Comparison of ENCODE assay signal across 1 cellular context in the genomic region with DNA sequence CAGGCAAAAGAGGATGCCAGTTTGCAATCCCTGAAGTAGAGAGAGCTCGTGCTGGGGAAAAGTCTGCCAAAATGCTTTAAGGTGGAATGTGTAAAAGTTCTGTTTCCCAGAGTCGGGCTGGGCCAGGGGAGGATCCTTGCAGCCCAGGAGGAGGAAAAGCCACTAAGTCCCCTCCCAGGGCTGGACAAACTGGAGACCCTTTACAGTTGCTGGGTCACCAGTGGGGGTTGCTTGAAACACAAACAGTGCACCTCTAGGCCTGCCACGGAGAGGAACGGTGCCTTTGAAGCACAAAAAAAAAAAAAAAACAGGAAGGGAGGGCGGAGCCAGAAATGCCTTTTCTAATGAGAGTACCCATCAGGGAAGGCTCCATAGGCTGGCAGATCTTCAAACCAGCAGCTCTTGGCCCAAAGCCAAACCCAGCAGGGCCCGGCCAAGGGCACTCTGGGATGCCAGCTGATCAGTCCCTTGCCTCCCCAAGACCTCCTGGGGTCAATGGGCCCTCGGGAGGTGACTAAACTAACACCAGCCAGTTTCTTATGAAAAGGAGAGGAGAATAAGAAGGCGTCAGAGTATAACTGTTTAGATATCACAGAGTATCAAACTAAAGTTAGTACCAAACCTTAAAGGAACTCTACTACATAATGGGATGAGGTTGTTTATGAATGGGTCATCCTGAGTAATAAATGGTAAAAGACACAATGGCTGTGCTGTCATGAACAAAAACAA.
TF ChIP-seq lines count a peak whose summit lies in the region.

No MANE protein-coding gene starts in this region.

TF ChIP-seq in K562, 482 proteins besides CTCF, POLR2A, EP300 and RAD21 (continued from another document and continues in another):
- TF ChIP-seq, protein P1, sequence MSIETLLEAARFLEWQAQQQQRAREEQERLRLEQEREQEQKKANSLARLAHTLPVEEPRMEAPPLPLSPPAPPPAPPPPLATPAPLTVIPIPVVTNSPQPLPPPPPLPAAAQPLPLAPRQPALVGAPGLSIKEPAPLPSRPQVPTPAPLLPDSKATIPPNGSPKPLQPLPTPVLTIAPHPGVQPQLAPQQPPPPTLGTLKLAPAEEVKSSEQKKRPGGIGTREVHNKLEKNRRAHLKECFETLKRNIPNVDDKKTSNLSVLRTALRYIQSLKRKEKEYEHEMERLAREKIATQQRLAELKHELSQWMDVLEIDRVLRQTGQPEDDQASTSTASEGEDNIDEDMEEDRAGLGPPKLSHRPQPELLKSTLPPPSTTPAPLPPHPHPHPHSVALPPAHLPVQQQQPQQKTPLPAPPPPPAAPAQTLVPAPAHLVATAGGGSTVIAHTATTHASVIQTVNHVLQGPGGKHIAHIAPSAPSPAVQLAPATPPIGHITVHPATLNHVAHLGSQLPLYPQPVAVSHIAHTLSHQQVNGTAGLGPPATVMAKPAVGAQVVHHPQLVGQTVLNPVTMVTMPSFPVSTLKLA (conservative IDR thresholded peaks at IDR 0.05): no peak
- peak; percentile 34 for TF ChIP-seq DACH1 (IDR thresholded peaks at IDR 0.05; ENCODE audit: partially characterized antibody)
- peak; percentile 66; the same call in 1 of the 2 replicates for TF ChIP-seq GATAD2A (IDR thresholded peaks at IDR 0.05)
- peak; percentile 97 for TF ChIP-seq ZNF384 (IDR thresholded peaks at IDR 0.05; ENCODE audit: low read depth, low read length)
- TF ChIP-seq DMBX1 (CRISPR knock-in tag; IDR thresholded peaks at IDR 0.05; ENCODE audit: borderline replicate concordance): peak; percentile 73
- no peak for TF ChIP-seq HNRNPUL1 (IDR thresholded peaks at IDR 0.05; ENCODE audit: low read length)
- TF ChIP-seq LCOR (CRISPR knock-in tag; IDR thresholded peaks at IDR 0.05): no peak
- TF ChIP-seq ZNF589 (CRISPR knock-in tag; IDR thresholded peaks at IDR 0.05; ENCODE audit: low read depth): no peak; the same call in 1 of the 2 replicates
- TF ChIP-seq SAFB2 (IDR thresholded peaks at IDR 0.05; ENCODE audit: borderline replicate concordance, low read depth, low read length, severe bottlenecking): no peak
- TF ChIP-seq, protein P2, sequence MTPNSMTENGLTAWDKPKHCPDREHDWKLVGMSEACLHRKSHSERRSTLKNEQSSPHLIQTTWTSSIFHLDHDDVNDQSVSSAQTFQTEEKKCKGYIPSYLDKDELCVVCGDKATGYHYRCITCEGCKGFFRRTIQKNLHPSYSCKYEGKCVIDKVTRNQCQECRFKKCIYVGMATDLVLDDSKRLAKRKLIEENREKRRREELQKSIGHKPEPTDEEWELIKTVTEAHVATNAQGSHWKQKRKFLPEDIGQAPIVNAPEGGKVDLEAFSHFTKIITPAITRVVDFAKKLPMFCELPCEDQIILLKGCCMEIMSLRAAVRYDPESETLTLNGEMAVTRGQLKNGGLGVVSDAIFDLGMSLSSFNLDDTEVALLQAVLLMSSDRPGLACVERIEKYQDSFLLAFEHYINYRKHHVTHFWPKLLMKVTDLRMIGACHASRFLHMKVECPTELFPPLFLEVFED (CRISPR knock-in tag; conservative IDR thresholded peaks at IDR 0.05): 0 out of 2 replicates have a peak, but pooled peaks have one; percentile 65
- peak; percentile 57; the same call in 1 of the 2 replicates for TF ChIP-seq POLR2AphosphoS2 (IDR thresholded peaks at IDR 0.05; ENCODE audit: low read length)
- TF ChIP-seq ZFX (CRISPR knock-in tag; IDR thresholded peaks at IDR 0.05): peak; percentile 55
- TF ChIP-seq NR3C1 (CRISPR knock-in tag; IDR thresholded peaks at IDR 0.05): no peak
- TF ChIP-seq SMARCA5 (IDR thresholded peaks at IDR 0.05): no peak
- peak; percentile 31; the same call in 1 of the 2 replicates for TF ChIP-seq POLR2AphosphoS5 (IDR thresholded peaks at IDR 0.05; ENCODE audit: control insufficient read depth, insufficient read depth, low read depth, low read length)
- peak; percentile 56; the same call in 1 of the 2 replicates for TF ChIP-seq TCFL5 (CRISPR knock-in tag; conservative IDR thresholded peaks at IDR 0.05)
- TF ChIP-seq SETDB1 (IDR thresholded peaks at IDR 0.05; ENCODE audit: low read length): no peak
- TF ChIP-seq RBM17 (IDR thresholded peaks at IDR 0.05; ENCODE audit: borderline replicate concordance, low read depth, low read length): no peak
- no peak for TF ChIP-seq CBX8 (IDR thresholded peaks at IDR 0.05; ENCODE audit: borderline replicate concordance, extremely low read depth, low read depth, low read length, poor library complexity, severe bottlenecking)
- no peak for TF ChIP-seq RUNX1 (IDR thresholded peaks at IDR 0.05; ENCODE audit: low read depth)
- peak; percentile 27; the same call in 1 of the 2 replicates for TF ChIP-seq DPF2 (IDR thresholded peaks at IDR 0.05)
- TF ChIP-seq ZNF780A (CRISPR knock-in tag; IDR thresholded peaks at IDR 0.05): no peak
- peak; percentile 32; the same call in 1 of the 2 replicates for TF ChIP-seq MYNN (IDR thresholded peaks at IDR 0.05)
- TF ChIP-seq MYNN (CRISPR knock-in tag; IDR thresholded peaks at IDR 0.05): no peak
- peak; percentile 55; the same call in 1 of the 2 replicates for TF ChIP-seq RBFOX2 (IDR thresholded peaks at IDR 0.05; ENCODE audit: low read depth, low read length)
- TF ChIP-seq ZBTB26 (CRISPR knock-in tag; IDR thresholded peaks at IDR 0.05): peak; percentile 78; the same call in 1 of the 2 replicates
- peak; percentile 10 for TF ChIP-seq TAF9B (IDR thresholded peaks at IDR 0.05; ENCODE audit: partially characterized antibody)
- TF ChIP-seq SMAD1 (IDR thresholded peaks at IDR 0.05; ENCODE audit: low read depth, low read length, partially characterized antibody): peak; percentile 51
- peak; percentile 49; the same call in 1 of the 2 replicates for TF ChIP-seq LEF1 (IDR thresholded peaks at IDR 0.05)
- peak; percentile 38; the same call in 1 of the 2 replicates for TF ChIP-seq PHF8 (IDR thresholded peaks at IDR 0.05; ENCODE audit: borderline replicate concordance, low read length)
- TF ChIP-seq MIER1 (IDR thresholded peaks at IDR 0.05; ENCODE audit: low read depth): no peak
- TF ChIP-seq HDGF (IDR thresholded peaks at IDR 0.05): peak; percentile 78
- 0 out of 2 replicates have a peak, but pooled peaks have one; percentile 3 for TF ChIP-seq CREM (IDR thresholded peaks at IDR 0.05; ENCODE audit: low read depth)
- TF ChIP-seq MTA3 (IDR thresholded peaks at IDR 0.05; ENCODE audit: borderline replicate concordance): peak; percentile 80
- TF ChIP-seq SIX5 (IDR thresholded peaks at IDR 0.05; ENCODE audit: borderline replicate concordance in 1 of 2, insufficient read depth in 1 of 2, low read depth in 1 of 2, low read length in 2 of 2): no peak
- TF ChIP-seq, protein P3, sequence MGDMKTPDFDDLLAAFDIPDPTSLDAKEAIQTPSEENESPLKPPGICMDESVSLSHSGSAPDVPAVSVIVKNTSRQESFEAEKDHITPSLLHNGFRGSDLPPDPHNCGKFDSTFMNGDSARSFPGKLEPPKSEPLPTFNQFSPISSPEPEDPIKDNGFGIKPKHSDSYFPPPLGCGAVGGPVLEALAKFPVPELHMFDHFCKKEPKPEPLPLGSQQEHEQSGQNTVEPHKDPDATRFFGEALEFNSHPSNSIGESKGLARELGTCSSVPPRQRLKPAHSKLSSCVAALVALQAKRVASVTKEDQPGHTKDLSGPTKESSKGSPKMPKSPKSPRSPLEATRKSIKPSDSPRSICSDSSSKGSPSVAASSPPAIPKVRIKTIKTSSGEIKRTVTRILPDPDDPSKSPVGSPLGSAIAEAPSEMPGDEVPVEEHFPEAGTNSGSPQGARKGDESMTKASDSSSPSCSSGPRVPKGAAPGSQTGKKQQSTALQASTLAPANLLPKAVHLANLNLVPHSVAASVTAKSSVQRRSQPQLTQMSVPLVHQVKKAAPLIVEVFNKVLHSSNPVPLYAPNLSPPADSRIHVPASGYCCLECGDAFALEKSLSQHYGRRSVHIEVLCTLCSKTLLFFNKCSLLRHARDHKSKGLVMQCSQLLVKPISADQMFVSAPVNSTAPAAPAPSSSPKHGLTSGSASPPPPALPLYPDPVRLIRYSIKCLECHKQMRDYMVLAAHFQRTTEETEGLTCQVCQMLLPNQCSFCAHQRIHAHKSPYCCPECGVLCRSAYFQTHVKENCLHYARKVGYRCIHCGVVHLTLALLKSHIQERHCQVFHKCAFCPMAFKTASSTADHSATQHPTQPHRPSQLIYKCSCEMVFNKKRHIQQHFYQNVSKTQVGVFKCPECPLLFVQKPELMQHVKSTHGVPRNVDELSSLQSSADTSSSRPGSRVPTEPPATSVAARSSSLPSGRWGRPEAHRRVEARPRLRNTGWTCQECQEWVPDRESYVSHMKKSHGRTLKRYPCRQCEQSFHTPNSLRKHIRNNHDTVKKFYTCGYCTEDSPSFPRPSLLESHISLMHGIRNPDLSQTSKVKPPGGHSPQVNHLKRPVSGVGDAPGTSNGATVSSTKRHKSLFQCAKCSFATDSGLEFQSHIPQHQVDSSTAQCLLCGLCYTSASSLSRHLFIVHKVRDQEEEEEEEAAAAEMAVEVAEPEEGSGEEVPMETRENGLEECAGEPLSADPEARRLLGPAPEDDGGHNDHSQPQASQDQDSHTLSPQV (IDR thresholded peaks at IDR 0.05): peak; percentile 68; the same call in 1 of the 2 replicates
- no peak for TF ChIP-seq ETS2 (tag; IDR thresholded peaks at IDR 0.05; ENCODE audit: borderline replicate concordance, poor library complexity, severe bottlenecking)
- 0 out of 2 replicates have a peak, but pooled peaks have one; percentile 59 for TF ChIP-seq NFIX (CRISPR knock-in tag; IDR thresholded peaks at IDR 0.05; ENCODE audit: low read depth)
- TF ChIP-seq, protein P4, sequence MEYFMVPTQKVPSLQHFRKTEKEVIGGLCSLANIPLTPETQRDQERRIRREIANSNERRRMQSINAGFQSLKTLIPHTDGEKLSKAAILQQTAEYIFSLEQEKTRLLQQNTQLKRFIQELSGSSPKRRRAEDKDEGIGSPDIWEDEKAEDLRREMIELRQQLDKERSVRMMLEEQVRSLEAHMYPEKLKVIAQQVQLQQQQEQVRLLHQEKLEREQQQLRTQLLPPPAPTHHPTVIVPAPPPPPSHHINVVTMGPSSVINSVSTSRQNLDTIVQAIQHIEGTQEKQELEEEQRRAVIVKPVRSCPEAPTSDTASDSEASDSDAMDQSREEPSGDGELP (CRISPR knock-in tag; IDR thresholded peaks at IDR 0.05; ENCODE audit: borderline replicate concordance): peak; percentile 71
- TF ChIP-seq, protein P5, sequence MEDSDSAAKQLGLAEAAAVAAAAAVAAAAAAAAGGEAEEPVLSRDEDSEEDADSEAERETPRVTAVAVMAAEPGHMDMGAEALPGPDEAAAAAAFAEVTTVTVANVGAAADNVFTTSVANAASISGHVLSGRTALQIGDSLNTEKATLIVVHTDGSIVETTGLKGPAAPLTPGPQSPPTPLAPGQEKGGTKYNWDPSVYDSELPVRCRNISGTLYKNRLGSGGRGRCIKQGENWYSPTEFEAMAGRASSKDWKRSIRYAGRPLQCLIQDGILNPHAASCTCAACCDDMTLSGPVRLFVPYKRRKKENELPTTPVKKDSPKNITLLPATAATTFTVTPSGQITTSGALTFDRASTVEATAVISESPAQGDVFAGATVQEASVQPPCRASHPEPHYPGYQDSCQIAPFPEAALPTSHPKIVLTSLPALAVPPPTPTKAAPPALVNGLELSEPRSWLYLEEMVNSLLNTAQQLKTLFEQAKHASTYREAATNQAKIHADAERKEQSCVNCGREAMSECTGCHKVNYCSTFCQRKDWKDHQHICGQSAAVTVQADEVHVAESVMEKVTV (CRISPR knock-in tag; IDR thresholded peaks at IDR 0.05): 0 out of 2 replicates have a peak, but pooled peaks have one; percentile 15
- peak; percentile 36 to 53 for TF ChIP-seq AFF1 (IDR thresholded peaks at IDR 0.05; ENCODE audit: low read depth in 1 of 2, partially characterized antibody in 2 of 2)
- TF ChIP-seq SMARCA4 (IDR thresholded peaks at IDR 0.05): peak; percentile 45; the same call in 1 of the 2 replicates
- no peak for TF ChIP-seq NR2C2 (CRISPR knock-in tag; IDR thresholded peaks at IDR 0.05)
- TF ChIP-seq NR2C2 (tag; IDR thresholded peaks at IDR 0.05): peak; percentile 37; the same call in 1 of the 2 replicates
- TF ChIP-seq TCF7L2 (IDR thresholded peaks at IDR 0.05; ENCODE audit: low read depth, low read length): peak; percentile 65; the same call in 1 of the 2 replicates
- TF ChIP-seq ZBTB7A (IDR thresholded peaks at IDR 0.05; ENCODE audit: borderline replicate concordance, control insufficient read depth, low read depth, low read length): peak; percentile 70; the same call in 1 of the 2 replicates
